ENCODE assay signal across 19 cellular contexts in the genomic region with DNA sequence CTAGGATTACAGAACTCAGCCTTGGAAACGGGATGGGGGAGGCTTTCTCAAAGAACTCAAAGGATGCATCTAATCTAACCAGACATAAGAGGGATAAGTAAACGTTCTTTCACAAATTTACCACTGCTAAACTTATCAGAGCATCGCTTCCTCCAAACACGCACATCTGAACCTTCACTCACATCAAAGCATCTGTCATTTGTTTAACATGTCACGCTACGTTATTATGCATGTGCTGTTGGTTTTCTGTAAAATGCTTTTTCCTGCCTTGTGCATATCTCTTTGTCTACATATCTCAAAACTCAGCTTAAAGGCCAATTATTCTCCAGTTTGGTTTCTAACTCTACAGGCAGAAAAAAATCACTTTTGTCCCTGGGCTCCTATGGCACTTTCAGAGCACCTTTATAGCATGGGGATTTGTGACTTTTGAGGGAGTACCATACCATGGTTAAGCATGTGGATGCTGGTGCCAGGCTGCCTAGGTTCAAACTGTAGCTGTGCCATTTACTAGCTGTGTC.
"Had no signal": no experiment of that assay in that cellular context is flagged by ENCODE, and none has a peak within 500 bp of the region (broad histone marks: within the 10 kb centered on the region; RNA-seq: fewer than 3 reads in every experiment).

No MANE protein-coding gene starts in this region.

- H3K4me3 Mint-ChIP-seq: memory B cell; natural killer cell; neural crest cell; stimulated activated naive B cell treated with anti-CD40 and anti-IgM and Interleukin-4, amounts not matched to agents 10 μg/mL and 1 μg/mL and 100 μg/mL, for 72 hours; stimulated activated naive CD8-positive, alpha-beta T cell treated with anti-CD3 and anti-CD28 coated beads, Interleukin-15, Interleukin-2, amounts not matched to agents 100 ng/mL and 50 ng/mL, for 24 hours had no signal

- H3K27me3 Mint-ChIP-seq: memory B cell; stimulated activated naive B cell treated with anti-CD40 and anti-IgM and Interleukin-4, amounts not matched to agents 10 μg/mL and 1 μg/mL and 100 μg/mL, for 72 hours; stimulated activated naive CD8-positive, alpha-beta T cell treated with anti-CD3 and anti-CD28 coated beads, Interleukin-15, Interleukin-2, amounts not matched to agents 100 ng/mL and 50 ng/mL, for 24 hours had no signal

- ATAC-seq: natural killer cell; pancreas; right lobe of liver; stimulated activated naive B cell treated with anti-CD40 and anti-IgM and Interleukin-4, amounts not matched to agents 10 μg/mL and 1 μg/mL and 100 μg/mL, for 72 hours; upper lobe of right lung had no signal

- H3K4me1 Mint-ChIP-seq: memory B cell; natural killer cell; stimulated activated naive B cell treated with anti-CD40 and anti-IgM and Interleukin-4, amounts not matched to agents 10 μg/mL and 1 μg/mL and 100 μg/mL, for 72 hours had no signal

- H3K9me3 Mint-ChIP-seq: memory B cell, neural crest cell had no signal

- H3K27ac Mint-ChIP-seq: memory B cell; natural killer cell; stimulated activated naive B cell treated with anti-CD40 and anti-IgM and Interleukin-4, amounts not matched to agents 10 μg/mL and 1 μg/mL and 100 μg/mL, for 72 hours; stimulated activated naive CD8-positive, alpha-beta T cell treated with anti-CD3 and anti-CD28 coated beads, Interleukin-15, Interleukin-2, amounts not matched to agents 100 ng/mL and 50 ng/mL, for 24 hours had no signal

- H3K4me3 ChIP-seq: dorsolateral prefrontal cortex, lung, pancreas, right lobe of liver, suprapubic skin, transverse colon, upper lobe of right lung, uterus had no signal

- H3K27ac ChIP-seq: neutrophil, pancreas, right lobe of liver, suprapubic skin, transverse colon, upper lobe of right lung, uterus had no signal

- H3K36me3 Mint-ChIP-seq: memory B cell; natural killer cell; stimulated activated naive B cell treated with anti-CD40 and anti-IgM and Interleukin-4, amounts not matched to agents 10 μg/mL and 1 μg/mL and 100 μg/mL, for 72 hours had no signal

- H3K4me1 ChIP-seq: pancreas, right lobe of liver, suprapubic skin, transverse colon, upper lobe of right lung, uterus had no signal

- DNase-seq: dorsolateral prefrontal cortex; effector CD4-positive, alpha-beta T cell; hypothalamus; natural killer cell; pancreas; right lobe of liver; small intestine; stimulated activated CD4-positive, alpha-beta T cell treated with anti-CD3 and anti-CD28 coated beads, Interleukin-15, amount 100 ng/mL, for 24 hours; stimulated activated CD4-positive, alpha-beta T cell treated with anti-CD3 and anti-CD28 coated beads, Interleukin-2, amount 100 ng/mL, for 48 hours; stimulated activated naive B cell treated with anti-CD40 and anti-IgM and Interleukin-4, amounts not matched to agents 10 μg/mL and 1 μg/mL and 100 μg/mL, for 72 hours; transverse colon; upper lobe of right lung; uterus had no signal

- H3K9me3 ChIP-seq: neutrophil, pancreas, right lobe of liver, suprapubic skin, transverse colon, upper lobe of right lung, uterus had no signal

- H3K27me3 ChIP-seq: dorsolateral prefrontal cortex, neutrophil, pancreas, right lobe of liver, suprapubic skin, transverse colon, upper lobe of right lung, uterus had no signal

- H3K36me3 ChIP-seq: neutrophil, pancreas, right lobe of liver, suprapubic skin, transverse colon, upper lobe of right lung, uterus had no signal
